ENCODE assay signal across 7 cellular contexts in genomic region chr1:215567491-215568286, GRCh38. TPM values are rescaled to one million over a fixed set of nuclear protein-coding genes. Genes with fewer than 3 reads are reported as not detected.
DNase-seq lines count a peak whose midpoint lies in the region; TF ChIP-seq lines count a peak whose summit lies in the region.

No MANE protein-coding gene starts in this region.

- H3K36me3 ChIP-seq in MG63 = no peaks in the 10 kb centered on the region
- no peaks in the 10 kb centered on the region for H3K36me3 ChIP-seq in skeletal muscle satellite cell (ENCODE audit: insufficient read depth, low read length)

- H3K9ac ChIP-seq in skeletal muscle satellite cell (ENCODE audit: low read depth, low read length) = peak overlapping the region; percentile 85

- H3K4me2 ChIP-seq in skeletal muscle satellite cell (ENCODE audit: low read length) = peak overlapping the region; percentile 84

- H3K4me3 ChIP-seq in GM12875 (ENCODE audit: low read depth, low read length) (peak overlapping the region; percentile 87), HFF-Myc (replicated peaks; ENCODE audit: low read depth, low read length) (peak overlapping the region; percentile 59), MG63 (peak overlapping the region; percentile 74), skeletal muscle satellite cell (ENCODE audit: low read length) (peak overlapping the region; percentile 76)

- H3K9me3 ChIP-seq in MG63 (no peaks in the 10 kb centered on the region), skeletal muscle satellite cell (replicated peaks; ENCODE audit: low read length) (no peaks in the 10 kb centered on the region)

- DNase-seq in HFF-Myc (ENCODE audit: extremely low read depth, low read depth) = peak; percentile 21
- peak; percentile 65 for DNase-seq in MG63
- peak; percentile 47 for DNase-seq in SKM-1 (lab: John Stamatoyannopoulos, UW; ENCODE audit: unreplicated experiment)
- peak; percentile 15 for DNase-seq in brain pericyte (ENCODE audit: low read depth, low spot score)
- DNase-seq in iPS-NIHi11 (ENCODE audit: low spot score) = peak; percentile 80

- H3K4me1 ChIP-seq in skeletal muscle satellite cell (ENCODE audit: control insufficient read depth, insufficient read depth, low read length) = peaks cover 26% of the 10 kb centered on the region

- no peak for TF ChIP-seq CTCF in GM12875 (IDR thresholded peaks at IDR 0.05; ENCODE audit: borderline replicate concordance, insufficient read depth, low read depth, low read length)
- no peak for TF ChIP-seq CTCF in HFF-Myc (IDR thresholded peaks at IDR 0.05; ENCODE audit: low read depth, low read length, missing control alignments)

- H3K27me3 ChIP-seq in MG63 (no peaks in the 10 kb centered on the region), skeletal muscle satellite cell (ENCODE audit: control insufficient read depth, insufficient read depth, low read length) (no peaks in the 10 kb centered on the region)

RNA-seq across cellular contexts. Expression of gene KCTD3, which starts 0.6 kb away (rescaled TPM):
- total RNA-seq in MG63 (2014; rRNA removed; shearing (Covaris generic); ENCODE audit: low replicate concordance) = 42.0 and 43.6 TPM in 2 replicates
- 32.8 and 34.0 TPM in 2 replicates for total RNA-seq in skeletal muscle satellite cell (2012; rRNA removed)

Comparison
In these comparisons a context has a peak if more than half of its experiments do, and no peak if none do; other contexts are left out.
1. Peak in every context shown above with its lines: DNase-seq and H3K4me3 ChIP-seq.
2. DNase-seq: peak in every context shown above with its lines; median percentile 80 in iPS-NIHi11; 65 in MG63; 47 in SKM-1; 21 in HFF-Myc; 15 in brain pericyte.